Comparison of ENCODE assay signal across 38 cellular contexts in the genomic region with DNA sequence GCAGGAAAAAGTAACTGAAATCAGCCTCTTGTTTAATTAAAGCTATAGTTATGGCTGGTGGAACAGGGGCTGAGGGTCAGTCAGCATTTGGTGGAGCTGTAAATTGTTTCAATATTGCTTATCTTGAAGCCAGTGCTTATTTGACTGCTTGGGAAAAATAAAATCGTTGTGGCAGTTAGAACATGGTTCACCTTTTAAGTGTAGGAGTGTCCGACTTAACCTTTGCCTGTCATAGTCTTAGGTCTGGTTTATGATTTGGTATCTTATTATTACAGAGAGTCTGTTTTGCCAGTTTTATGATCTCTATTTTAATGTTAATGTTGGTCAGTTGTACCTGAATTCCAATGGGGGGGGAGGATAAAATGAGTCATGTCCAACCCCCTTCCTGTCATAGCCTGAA. TPM values are rescaled to one million over a fixed set of nuclear protein-coding genes. Genes with fewer than 3 reads are reported as not detected.
"Had no signal": no experiment of that assay in that cellular context is flagged by ENCODE, and none has a peak within 500 bp of the region (broad histone marks: within the 10 kb centered on the region; RNA-seq: fewer than 3 reads in every experiment).

No MANE protein-coding gene starts in this region.

- H3K27ac ChIP-seq: KMS-11 had no signal

- H3K27me3 ChIP-seq: MG63 had no signal

- DNase-seq: Karpas-422, Kasumi-1, KG1, MG63, MM.1S, MV-4-11, NCI-H1048, NCI-H1092, NCI-H1092 treated with DMSO at 0.1 percent for 48 hours, NCI-H1105, NCI-H1105 treated with DMSO at 0.1 percent for 48 hours, NCI-H1417, NCI-H1417 treated with DMSO at 0.1 percent for 48 hours, NCI-H1436, NCI-H1436 treated with DMSO at 0.1 percent for 48 hours, NCI-H146, NCI-H1694, NCI-H1694 treated with DMSO at 0.1 percent for 48 hours, NCI-H187, NCI-H187 treated with DMSO at 0.1 percent for 48 hours, NCI-H1930, NCI-H2029, NCI-H2029 treated with DMSO at 0.1 percent for 48 hours, NCI-H2081, NCI-H2081 treated with DMSO at 0.1 percent for 48 hours, NCI-H2107, NCI-H2171, NCI-H2171 treated with DMSO at 0.1 percent for 48 hours, NCI-H2227 treated with DMSO at 0.1 percent for 48 hours, NCI-H226, NCI-H345, NCI-H446 treated with DMSO at 0.1 percent for 48 hours, NCI-H510A, NCI-H510A treated with DMSO at 0.1 percent for 48 hours had no signal

- H3K36me3 ChIP-seq: MG63 had no signal

- H3K4me3 ChIP-seq: MG63 had no signal

- H3K9me3 ChIP-seq: MG63 had no signal

RNA-seq across cellular contexts. Expression of a gene that starts 27.2 kb away (rescaled TPM):
- total RNA-seq: LHCN-M2, M059J, MCF 10A had no signal
